In genomic region chr17:27741971-27742370, GRCh38 we compare ENCODE assay signal across 14 cellular contexts. TPM values are rescaled to one million over a fixed set of nuclear protein-coding genes. Genes with fewer than 3 reads are reported as not detected.
A peak's percentile ranks its signal among the peaks of the same experiment; 100 is the strongest.
DNase-seq lines count a peak whose midpoint lies in the region; ATAC-seq and TF ChIP-seq lines count a peak whose summit lies in the region.
"Had no signal": no experiment of that assay in that cellular context is flagged by ENCODE, and none has a peak within 500 bp of the region (broad histone marks: within the 10 kb centered on the region; RNA-seq: fewer than 3 reads in every experiment).

No MANE protein-coding gene starts in this region.

- no peak overlapping the region for H3K27ac ChIP-seq in H9 (ENCODE audit: insufficient read length, low read depth, low read length)
- no peak overlapping the region for H3K27ac ChIP-seq in coronary artery
- H3K27ac ChIP-seq: C4-2B had no signal

- no peak overlapping the region for H3K4me3 ChIP-seq in coronary artery
- H3K4me3 ChIP-seq: GM23338, HAP-1 had no signal

- no peak overlapping the region for H3K4ac ChIP-seq in H9 (ENCODE audit: low read depth, low read length)

- H3K9me3 Mint-ChIP-seq in H9 (no peaks in the 10 kb centered on the region), endothelial cell (ENCODE audit: unreplicated experiment) (no peaks in the 10 kb centered on the region)
- H3K9me3 Mint-ChIP-seq: CD4-positive, alpha-beta memory T cell; GM23338 had no signal

- no peak overlapping the region for H3K56ac ChIP-seq in H9 (ENCODE audit: insufficient read length, low read depth, low read length)

- no peak for TF ChIP-seq CTCF in H9 (conservative IDR thresholded peaks at IDR 0.05)
- no peak for TF ChIP-seq CTCF in coronary artery (IDR thresholded peaks at IDR 0.05)
- TF ChIP-seq CTCF in endothelial cell (IDR thresholded peaks at IDR 0.05; ENCODE audit: unreplicated experiment) = no peak

- H2BK5ac ChIP-seq in H9 (ENCODE audit: insufficient read length, low read length) = no peak overlapping the region

- no peaks in the 10 kb centered on the region; the same call in 1 of the 2 replicates for H3K27me3 Mint-ChIP-seq in H9 (ENCODE audit: low read depth)
- H3K27me3 Mint-ChIP-seq in endothelial cell (ENCODE audit: unreplicated experiment) = peaks cover 4% of the 10 kb centered on the region

- no peak overlapping the region for H2BK20ac ChIP-seq in H9 (ENCODE audit: low read depth, low read length, poor library complexity, severe bottlenecking)

- DNase-seq in H9 (peak; percentile 3), coronary artery (ENCODE audit: low spot score) (peak; percentile 19), islet precursor cell (peak; percentile 18), DMS53 treated with DMSO at 0.1 percent for 48 hours (lab: John Stamatoyannopoulos, UW; ENCODE audit: unreplicated experiment) (no peak), endothelial cell (ENCODE audit: low spot score) (no peak)
- DNase-seq in stimulated activated CD4-positive, alpha-beta T cell treated with anti-CD3 and anti-CD28 coated beads, Interleukin-4, amount 100 ng/mL, for 24 hours = no peak
- DNase-seq: BE2C; CD4-positive, alpha-beta memory T cell; DMS79 treated with DMSO at 0.1 percent for 48 hours had no signal

- no peaks in the 10 kb centered on the region for H3K4me1 Mint-ChIP-seq in H9
- peaks cover 7% of the 10 kb centered on the region for H3K4me1 Mint-ChIP-seq in endothelial cell (ENCODE audit: unreplicated experiment)
- H3K4me1 Mint-ChIP-seq: GM23338 had no signal

- H3K9ac ChIP-seq in H9 (ENCODE audit: extremely low read depth, insufficient read length, low read length) = no peak overlapping the region

- no peak overlapping the region for H3K18ac ChIP-seq in H9 (ENCODE audit: insufficient read length, low read depth, low read length)

- no peaks in the 10 kb centered on the region for H3K4me1 ChIP-seq in H9 (ENCODE audit: insufficient read depth, low read length)
- H3K4me1 ChIP-seq: BE2C, HAP-1 had no signal

- H2AK5ac ChIP-seq in H9 (ENCODE audit: insufficient read length, low read length) = no peak overlapping the region

- no peak overlapping the region for H3K4me2 ChIP-seq in H9 (ENCODE audit: insufficient read depth, insufficient read length, low read length)
- H3K4me2 ChIP-seq: GM23338 had no signal

- no peak overlapping the region for H3K27ac Mint-ChIP-seq in H9
- H3K27ac Mint-ChIP-seq in endothelial cell (ENCODE audit: unreplicated experiment) = no peak overlapping the region
- H3K27ac Mint-ChIP-seq: CD4-positive, alpha-beta memory T cell; GM23338 had no signal

- no peak overlapping the region for H4K5ac ChIP-seq in H9 (ENCODE audit: insufficient read length, low read depth, low read length)

- H3K4me3 Mint-ChIP-seq in H9 (no peak overlapping the region), endothelial cell (ENCODE audit: unreplicated experiment) (no peak overlapping the region)
- H3K4me3 Mint-ChIP-seq: CD4-positive, alpha-beta memory T cell; GM23338 had no signal

- H2BK15ac ChIP-seq in H9 (ENCODE audit: low read depth, low read length) = no peak overlapping the region

- H3K27me3 ChIP-seq in H9 (ENCODE audit: insufficient read depth, low read length) = no peaks in the 10 kb centered on the region
- H3K27me3 ChIP-seq: BE2C had no signal

- no peak overlapping the region for H2AFZ ChIP-seq in H9 (ENCODE audit: low read length)
- H2AFZ ChIP-seq: GM23338 had no signal

- H4K20me1 ChIP-seq in H9 (ENCODE audit: control insufficient read depth, insufficient read depth, insufficient read length) = no peaks in the 10 kb centered on the region

- no peaks in the 10 kb centered on the region for H3K23me2 ChIP-seq in H9 (ENCODE audit: insufficient read length, low read depth, low read length, poor library complexity, severe bottlenecking)

- H3K23ac ChIP-seq in H9 (ENCODE audit: insufficient read length, low read depth, low read length) = no peak overlapping the region

- H2BK12ac ChIP-seq in H9 (ENCODE audit: insufficient read length, low read depth, low read length) = no peak overlapping the region

- no peaks in the 10 kb centered on the region for H3K79me2 ChIP-seq in H9 (ENCODE audit: insufficient read depth, low read length)

- no peak overlapping the region for H4K91ac ChIP-seq in H9 (ENCODE audit: insufficient read length, low read depth, low read length)

- no peaks in the 10 kb centered on the region for H3K79me1 ChIP-seq in H9 (ENCODE audit: insufficient read depth, low read depth, low read length, poor library complexity, severe bottlenecking)

- no peak for ATAC-seq in HG03442 (IDR thresholded peaks at IDR 0.05; ENCODE audit: unreplicated experiment)
- ATAC-seq: GM23338, HepG2 had no signal

- no peak overlapping the region for H3T11ph ChIP-seq in H9 (ENCODE audit: low read length)

- H3K36me3 Mint-ChIP-seq in H9 (ENCODE audit: insufficient read depth in 1 of 3, low read depth in 3 of 3) = no peaks in the 10 kb centered on the region; a peak in 2 of 7 replicates
- H3K36me3 Mint-ChIP-seq in endothelial cell (ENCODE audit: low read depth, unreplicated experiment) = no peaks in the 10 kb centered on the region
- H3K36me3 Mint-ChIP-seq: CD4-positive, alpha-beta memory T cell had no signal

- no CpG with 5 or more reads among the region's 2 CpGs for WGBS in H9 (ENCODE audit: extremely low coverage, insufficient read length, low lambda C conversion rate)

- H3K9me3 ChIP-seq in H9 (ENCODE audit: control insufficient read depth, low read depth, low read length) = no peaks in the 10 kb centered on the region
- H3K9me3 ChIP-seq: BE2C, HAP-1 had no signal

- no peak overlapping the region for H3K14ac ChIP-seq in H9 (ENCODE audit: insufficient read depth, low read length)

- no peak overlapping the region for H2BK120ac ChIP-seq in H9 (ENCODE audit: low read depth, low read length, poor library complexity, severe bottlenecking)

- no peak overlapping the region for H4K8ac ChIP-seq in H9 (replicated peaks; ENCODE audit: insufficient read length, low read depth, low read length)

RNA-seq across cellular contexts. Expression of gene NOS2, which starts 58.4 kb away (rescaled TPM):
- 0.35 and 0.59 TPM in 2 replicates for total RNA-seq in H9 (2021)
- 1.3 TPM for total RNA-seq in endothelial cell (ENCODE audit: unreplicated experiment)

Comparison
In these comparisons a context has a peak if more than half of its experiments do, and no peak if none do; other contexts are left out.
1. DNase-seq: peak in H9 (single experiment), coronary artery (single experiment) and islet precursor cell (single experiment); none in DMS53 treated with DMSO at 0.1 percent for 48 hours (single experiment), stimulated activated CD4-positive, alpha-beta T cell treated with anti-CD3 and anti-CD28 coated beads, Interleukin-4, amount 100 ng/mL, for 24 hours (single experiment) and endothelial cell (single experiment).